33 cellular contexts compared by ENCODE assay signal in genomic region chr6:137260205-137260604, GRCh38.
"Had no signal": no experiment of that assay in that cellular context is flagged by ENCODE, and none has a peak within 500 bp of the region (broad histone marks: within the 10 kb centered on the region; RNA-seq: fewer than 3 reads in every experiment).

No MANE protein-coding gene starts in this region.

- DNase-seq: activated CD4-positive, alpha-beta T cell treated with anti-CD3 and anti-CD28 coated beads for 36 hours; activated CD4-positive, alpha-beta T cell treated with anti-CD3 and anti-CD28 coated beads, Interleukin-2, amount 10 ng/mL, durations not matched to agents 7 days and 5 days; activated CD4-positive, alpha-beta T cell treated with anti-CD3 and anti-CD28 coated beads, Interleukin-2, amount 50 U/mL, for 48 hours; activated CD8-positive, alpha-beta T cell treated with anti-CD3 and anti-CD28 coated beads, Interleukin-2, amount 10 ng/mL, durations not matched to agents 7 days and 5 days; activated gamma-delta T cell; activated naive CD4-positive, alpha-beta T cell treated with Interleukin-2 at 50 U/mL for 16 hours; activated naive CD8-positive, alpha-beta T cell treated with anti-CD3 and anti-CD28 coated beads, Interleukin-2, amount 10 ng/mL, durations not matched to agents 7 days and 5 days; activated T-cell treated with anti-CD3 and anti-CD28 coated beads, Interleukin-2, amount 50 U/mL, for 24 hours; anterior cingulate cortex; central memory CD4-positive, alpha-beta T cell; MG63; NCI-H1048; NCI-H1105 treated with DMSO at 0.1 percent for 48 hours; NCI-H1436; NCI-H1694; NCI-H1930; NCI-H2081 treated with DMSO at 0.1 percent for 48 hours; NCI-H226; NCI-H446 treated with DMSO at 0.1 percent for 48 hours; NCI-H524; NCI-H69; NCI-H82; SHP77; SJCRH30; T1000 had no signal

- H3K4me3 ChIP-seq: MG63, SJCRH30, SK-N-MC had no signal

- H3K36me3 Mint-ChIP-seq: activated naive CD8-positive, alpha-beta T cell treated with anti-CD3 and anti-CD28 coated beads, Interleukin-2, amount 10 ng/mL, durations not matched to agents 7 days and 5 days; brain had no signal

- H3K27me3 ChIP-seq: MG63, SJCRH30 had no signal

- H3K4me3 Mint-ChIP-seq: activated CD4-positive, alpha-beta T cell treated with anti-CD3 and anti-CD28 coated beads for 36 hours; activated CD4-positive, alpha-beta T cell treated with anti-CD3 and anti-CD28 coated beads, Interleukin-2, amount 10 ng/mL, durations not matched to agents 7 days and 5 days; activated CD8-positive, alpha-beta T cell treated with anti-CD3 and anti-CD28 coated beads, Interleukin-2, amount 10 ng/mL, durations not matched to agents 7 days and 5 days; activated naive CD4-positive, alpha-beta T cell treated with anti-CD3 and anti-CD28 coated beads, Interleukin-2, amount 50 U/mL, for 24 hours; activated naive CD8-positive, alpha-beta T cell treated with anti-CD3 and anti-CD28 coated beads, Interleukin-2, amount 10 ng/mL, durations not matched to agents 7 days and 5 days; activated T-cell treated with anti-CD3 and anti-CD28 coated beads, Interleukin-2, amount 50 U/mL, for 24 hours; brain; WTC11 had no signal

- ATAC-seq: activated CD4-positive, alpha-beta T cell treated with anti-CD3 and anti-CD28 coated beads for 36 hours; activated CD4-positive, CD25-positive, alpha-beta regulatory T cell treated with anti-CD3 and anti-CD28 coated beads, Interleukin-2, amount 50 U/mL, for 24 hours; activated CD8-positive, alpha-beta T cell treated with anti-CD3 and anti-CD28 coated beads, Interleukin-2, amount 10 ng/mL, durations not matched to agents 7 days and 5 days; Panc1; WTC11 had no signal

- H3K9me3 ChIP-seq: SJCRH30 had no signal

- H3K4me1 ChIP-seq: SJCRH30 had no signal

- H3K9me3 Mint-ChIP-seq: activated naive CD4-positive, alpha-beta T cell treated with anti-CD3 and anti-CD28 coated beads, Interleukin-2, amount 50 U/mL, for 24 hours had no signal

- FAIRE-seq: TTC549 had no signal

- H3K4me1 Mint-ChIP-seq: brain, WTC11 had no signal

- H3K36me3 ChIP-seq: MG63, SJCRH30 had no signal

- H3K27ac ChIP-seq: SJCRH30, SK-N-MC had no signal

- H3K27ac Mint-ChIP-seq: activated CD4-positive, alpha-beta T cell treated with anti-CD3 and anti-CD28 coated beads for 36 hours; activated CD4-positive, alpha-beta T cell treated with anti-CD3 and anti-CD28 coated beads, Interleukin-2, amount 10 ng/mL, durations not matched to agents 7 days and 5 days; activated CD8-positive, alpha-beta T cell treated with anti-CD3 and anti-CD28 coated beads, Interleukin-2, amount 10 ng/mL, durations not matched to agents 7 days and 5 days; activated naive CD4-positive, alpha-beta T cell treated with anti-CD3 and anti-CD28 coated beads, Interleukin-2, amount 50 U/mL, for 24 hours; activated naive CD8-positive, alpha-beta T cell treated with anti-CD3 and anti-CD28 coated beads, Interleukin-2, amount 10 ng/mL, durations not matched to agents 7 days and 5 days; activated T-cell treated with anti-CD3 and anti-CD28 coated beads, Interleukin-2, amount 50 U/mL, for 24 hours; activated T-helper 2 cell treated with anti-CD3 and anti-CD28 coated beads, Interferon-gamma antibody, Interleukin-2, Interleukin-4, amounts not matched to agents 10 μg/mL and 5 μg/mL and 100 μg/mL, durations not matched to agents 14 hours and 24 hours and 36 hours; brain; WTC11 had no signal
